17 cellular contexts compared by ENCODE assay signal in genomic region chr6:165146456-165146855, GRCh38.
"Had no signal": no experiment of that assay in that cellular context is flagged by ENCODE, and none has a peak within 500 bp of the region (broad histone marks: within the 10 kb centered on the region; RNA-seq: fewer than 3 reads in every experiment).

No MANE protein-coding gene starts in this region.

- H3K27ac ChIP-seq: left ventricle myocardium inferior, right atrium auricular region, spleen, thyroid gland had no signal

- H3K4me1 Mint-ChIP-seq: activated naive CD8-positive, alpha-beta T cell treated with anti-CD3 and anti-CD28 coated beads, Interleukin-2, amount 50 U/mL, for 24 hours; nephron progenitor cell; T-helper 17 cell had no signal

- DNase-seq: activated CD4-positive, alpha-beta memory T cell treated with anti-CD3 and anti-CD28 coated beads for 36 hours; activated CD4-positive, alpha-beta T cell treated with anti-CD3 and anti-CD28 coated beads for 48 hours; activated CD4-positive, CD25-positive, alpha-beta regulatory T cell; activated gamma-delta T cell; activated naive CD4-positive, alpha-beta T cell treated with anti-CD3 and anti-CD28 coated beads, Interleukin-2, amount 50 U/mL, for 16 hours; activated naive CD8-positive, alpha-beta T cell treated with anti-CD3 and anti-CD28 coated beads, Interleukin-2, amount 50 U/mL, for 24 hours; cortex of kidney; left ventricle myocardium inferior; nephron progenitor cell; spleen; stimulated activated CD4-positive, alpha-beta T cell treated with anti-CD3 and anti-CD28 coated beads, Interleukin-4, amount 100 ng/mL, for 1 hour; stimulated activated naive CD4-positive, alpha-beta T cell; SW 1271; T-helper 17 cell; thyroid gland had no signal

- H3K27me3 Mint-ChIP-seq: activated CD4-positive, alpha-beta memory T cell treated with anti-CD3 and anti-CD28 coated beads for 36 hours; activated naive CD8-positive, alpha-beta T cell treated with anti-CD3 and anti-CD28 coated beads, Interleukin-2, amount 50 U/mL, for 24 hours; progenitor cell of endocrine pancreas; T-helper 17 cell had no signal

- H3K27ac Mint-ChIP-seq: activated CD4-positive, alpha-beta memory T cell treated with anti-CD3 and anti-CD28 coated beads for 36 hours; activated naive CD8-positive, alpha-beta T cell treated with anti-CD3 and anti-CD28 coated beads, Interleukin-2, amount 50 U/mL, for 24 hours; nephron progenitor cell; progenitor cell of endocrine pancreas; T-helper 17 cell had no signal

- H3K36me3 Mint-ChIP-seq: activated CD4-positive, alpha-beta memory T cell treated with anti-CD3 and anti-CD28 coated beads for 36 hours had no signal

- H3K4me3 Mint-ChIP-seq: activated CD4-positive, alpha-beta memory T cell treated with anti-CD3 and anti-CD28 coated beads for 36 hours; activated naive CD8-positive, alpha-beta T cell treated with anti-CD3 and anti-CD28 coated beads, Interleukin-2, amount 50 U/mL, for 24 hours; nephron progenitor cell; T-helper 17 cell had no signal
